29 cellular contexts compared by ENCODE assay signal in the genomic region with DNA sequence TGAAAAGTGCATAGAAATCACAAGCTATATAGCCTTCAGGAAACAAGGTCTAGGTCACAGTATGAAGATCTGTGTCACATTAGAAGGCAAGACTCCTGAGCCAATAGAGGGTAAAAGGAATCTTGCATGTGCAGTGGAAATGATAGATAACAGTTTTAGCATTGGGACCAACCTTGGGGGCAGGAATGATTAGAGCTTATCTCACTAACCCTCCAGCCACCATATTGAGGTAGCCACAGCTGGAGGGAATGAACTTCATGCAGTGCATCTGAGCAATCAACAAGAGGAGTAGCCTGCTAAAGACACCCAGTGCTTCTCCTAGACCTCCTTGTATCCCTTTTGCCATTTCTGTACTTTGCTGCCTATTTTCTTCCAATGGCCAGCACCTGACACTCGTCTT.
"Had no signal": no experiment of that assay in that cellular context is flagged by ENCODE, and none has a peak within 500 bp of the region (broad histone marks: within the 10 kb centered on the region; RNA-seq: fewer than 3 reads in every experiment).

No MANE protein-coding gene starts in this region.

- ATAC-seq: activated CD4-positive, alpha-beta T cell treated with anti-CD3 and anti-CD28 coated beads for 36 hours; activated CD8-positive, alpha-beta memory T cell treated with anti-CD3 and anti-CD28 coated beads, Interleukin-2, amount 10 ng/mL, durations not matched to agents 7 days and 5 days; activated CD8-positive, alpha-beta T cell treated with anti-CD3 and anti-CD28 coated beads, Interleukin-2, amount 10 ng/mL, durations not matched to agents 7 days and 5 days; activated naive CD8-positive, alpha-beta T cell treated with anti-CD3 and anti-CD28 coated beads, Interleukin-2, amount 50 U/mL, for 24 hours; body of pancreas; gastroesophageal sphincter; heart right ventricle; T-helper 17 cell had no signal

- DNase-seq: activated CD4-positive, alpha-beta memory T cell treated with anti-CD3 and anti-CD28 coated beads for 36 hours; activated CD4-positive, alpha-beta T cell treated with anti-CD3 and anti-CD28 coated beads for 36 hours; activated CD4-positive, alpha-beta T cell treated with anti-CD3 and anti-CD28 coated beads, Interleukin-2, amount 10 ng/mL, durations not matched to agents 24 days and 14 days; activated CD4-positive, CD25-positive, alpha-beta regulatory T cell; activated CD4-positive, CD25-positive, alpha-beta regulatory T cell treated with anti-CD3 and anti-CD28 coated beads, Interleukin-2, amount 50 U/mL, for 72 hours; activated CD8-positive, alpha-beta memory T cell treated with anti-CD3 and anti-CD28 coated beads, Interleukin-2, amount 10 ng/mL, durations not matched to agents 7 days and 5 days; activated CD8-positive, alpha-beta memory T cell treated with anti-CD3 and anti-CD28 coated beads, Interleukin-2, amount 50 U/mL, for 4 hours; activated CD8-positive, alpha-beta T cell treated with anti-CD3 and anti-CD28 coated beads, Interleukin-2, amount 10 ng/mL, durations not matched to agents 7 days and 5 days; activated effector memory CD4-positive, alpha-beta T cell treated with anti-CD3 and anti-CD28 coated beads, Interleukin-2, amount 50 U/mL, for 16 hours; activated naive CD4-positive, alpha-beta T cell treated with anti-CD3 and anti-CD28 coated beads for 36 hours; activated naive CD8-positive, alpha-beta T cell treated with anti-CD3 and anti-CD28 coated beads for 36 hours; activated naive CD8-positive, alpha-beta T cell treated with anti-CD3 and anti-CD28 coated beads, Interleukin-2, amount 50 U/mL, for 24 hours; activated T-cell treated with anti-CD3 and anti-CD28 coated beads, Interleukin-2, amount 50 U/mL, for 1 hour; activated T-cell treated with anti-CD3 and anti-CD28 coated beads, Interleukin-2, amount 50 U/mL, for 48 hours; adrenal gland; amygdala; aorta; body of pancreas; central memory CD4-positive, alpha-beta T cell; cerebellar nuclear complex; dorsolateral prefrontal cortex; effector memory CD4-positive, alpha-beta T cell; endodermal cell; esophagus squamous epithelium; heart right ventricle; T-helper 1 cell; T-helper 17 cell; T1000 had no signal
